8 cellular contexts compared by ENCODE assay signal in genomic region chr18:58785171-58785805, GRCh38.
A peak's percentile ranks its signal among the peaks of the same experiment; 100 is the strongest.
DNase-seq lines count a peak whose midpoint lies in the region; ATAC-seq and TF ChIP-seq lines count a peak whose summit lies in the region.

No MANE protein-coding gene starts in this region.

- peaks cover 17% of the 10 kb centered on the region for H3F3A ChIP-seq in GM23338 (replicated peaks; ENCODE audit: low read depth)

- peak overlapping the region; percentile 55; the same call in 1 of the 2 replicates for H3K4me2 ChIP-seq in GM23338

- no peak for TF ChIP-seq POLR2A in spleen (IDR thresholded peaks at IDR 0.05)

- peak overlapping the region; percentile 74 for H2AFZ ChIP-seq in GM23338

- no peak for DNase-seq in GM23338 (ENCODE audit: low spot score)
- DNase-seq in RPMI7951 (ENCODE audit: low read depth): peak; percentile 93
- peak; percentile 100 for DNase-seq in foreskin keratinocyte
- DNase-seq in spleen: no peak
- DNase-seq in HEK293T (ENCODE audit: extremely low spot score): no peak
- no peak for DNase-seq in immature natural killer cell
- DNase-seq in T-cell: no peak
- no peak for DNase-seq in activated CD4-positive, alpha-beta T cell treated with anti-CD3 and anti-CD28 coated beads, Interleukin-2, amount 50 U/mL, for 1 hour

- H3K4me3 Mint-ChIP-seq in GM23338 (no peak overlapping the region), immature natural killer cell (no peak overlapping the region), T-cell (no peak overlapping the region)

- H3K79me2 ChIP-seq in GM23338 (replicated peaks; ENCODE audit: insufficient read depth): no peaks in the 10 kb centered on the region

- H3K36me3 ChIP-seq in GM23338 (ENCODE audit: insufficient read depth): no peaks in the 10 kb centered on the region
- no peaks in the 10 kb centered on the region for H3K36me3 ChIP-seq in spleen

- intact Hi-C loops in spleen (cut with DNase I; ENCODE audit: low total_unique reads): loop anchor here (10.0 kb wide), 1 partner anchor 110 kb away; no protein-coding TSS in a partner anchor

- H3K4me1 ChIP-seq in GM23338 (ENCODE audit: insufficient read depth): peaks cover 33% of the 10 kb centered on the region
- peaks cover 26% of the 10 kb centered on the region for H3K4me1 ChIP-seq in foreskin keratinocyte
- H3K4me1 ChIP-seq in spleen: peaks cover 0 to 25% (median 5%) of the 10 kb centered on the region in 6 donors

- no peaks in the 10 kb centered on the region for H3K27me3 ChIP-seq in GM23338 (ENCODE audit: insufficient read depth)
- no peaks in the 10 kb centered on the region for H3K27me3 ChIP-seq in foreskin keratinocyte
- H3K27me3 ChIP-seq in spleen (replicated peaks in 1 of 7): peaks cover 0 to 10% (median 0%) of the 10 kb centered on the region in 7 donors

- H3K4me3 ChIP-seq in GM23338: no peak overlapping the region
- no peak overlapping the region for H3K4me3 ChIP-seq in spleen

- H3K27me3 Mint-ChIP-seq in GM23338 (ENCODE audit: insufficient read depth, low read depth, poor library complexity) (peaks cover 6% of the 10 kb centered on the region), immature natural killer cell (ENCODE audit: low read depth in 3 of 3) (peaks cover 0 to 5% (median 2%) of the 10 kb centered on the region in 3 donors), T-cell (peaks cover 30 to 37% of the 10 kb centered on the region in 2 donors)

- H3K9me3 Mint-ChIP-seq in GM23338 (no peaks in the 10 kb centered on the region), immature natural killer cell (no peaks in the 10 kb centered on the region), T-cell (no peaks in the 10 kb centered on the region)

- POLR2A ChIA-PET in HEK293T (lab: Yijun Ruan, JAX) (no interaction called here), T-cell (lab: Charles Lee) (no interaction called here)

- no peaks in the 10 kb centered on the region for H3K9me3 ChIP-seq in spleen

- H3K4me1 Mint-ChIP-seq in GM23338: peaks cover 52% of the 10 kb centered on the region
- no peaks in the 10 kb centered on the region for H3K4me1 Mint-ChIP-seq in immature natural killer cell
- peaks cover 0 to 4% (median 0%) of the 10 kb centered on the region in 3 donors for H3K4me1 Mint-ChIP-seq in T-cell

- H3K9me2 ChIP-seq in GM23338 (ENCODE audit: insufficient read depth): no peaks in the 10 kb centered on the region

- H4K20me1 ChIP-seq in GM23338 (replicated peaks; ENCODE audit: insufficient read depth): no peaks in the 10 kb centered on the region

- no peaks in the 10 kb centered on the region for H3K36me3 Mint-ChIP-seq in GM23338 (ENCODE audit: low read depth)
- H3K36me3 Mint-ChIP-seq in immature natural killer cell: no peaks in the 10 kb centered on the region
- H3K36me3 Mint-ChIP-seq in T-cell: no peaks in the 10 kb centered on the region

- peak overlapping the region; percentile 31 for H3K27ac Mint-ChIP-seq in GM23338
- no peak overlapping the region for H3K27ac Mint-ChIP-seq in immature natural killer cell
- H3K27ac Mint-ChIP-seq in T-cell: no peak overlapping the region

- ATAC-seq in GM23338: peak; percentile 22
- peak; percentile 96 for ATAC-seq in foreskin keratinocyte
- no peak for ATAC-seq in T-cell (replicated peaks in 1 of 4)

- 79 to 89% (median 83%) methylated on average over 12 to 13 of the region's 13 CpGs for WGBS in spleen, 5 donors

- CTCF ChIA-PET in HEK293T (lab: Yijun Ruan, JAX): interaction anchor here (2.0 kb wide), 1 partner anchor 16 kb away, joined by 5 read pairs; no protein-coding TSS in a partner anchor
- CTCF ChIA-PET in T-cell (lab: Charles Lee): interaction anchor here (0.9 to 1.2 kb wide), 2 partner anchors 8 to 284 kb away, joined by 3 read pairs; no protein-coding TSS in a partner anchor

- TF ChIP-seq CTCF in GM23338 (conservative IDR thresholded peaks at IDR 0.05; ENCODE audit: low read depth in 2 of 2): no peak
- peak; percentile 51 for TF ChIP-seq CTCF in foreskin keratinocyte (conservative IDR thresholded peaks at IDR 0.05)
- TF ChIP-seq CTCF in spleen (IDR thresholded peaks at IDR 0.05 in 8 of 11, conservative IDR thresholded peaks at IDR 0.05 in 3 of 11): no peak

- H3K27ac ChIP-seq in GM23338 (ENCODE audit: low read depth) (no peak overlapping the region), foreskin keratinocyte (peak overlapping the region; percentile 88), spleen (peak overlapping the region in 5 of 8 donors; percentile 13 to 50 (median 32))

TF ChIP-seq in HEK293T, 16 proteins besides CTCF, POLR2A, EP300 and RAD21:
- TF ChIP-seq SUZ12 (IDR thresholded peaks at IDR 0.05) (no peak), FOXA1 (IDR thresholded peaks at IDR 0.05) (no peak), ARNT (IDR thresholded peaks at IDR 0.05) (no peak), BHLHE40 (IDR thresholded peaks at IDR 0.05; ENCODE audit: borderline replicate concordance) (no peak), CTBP1 (IDR thresholded peaks at IDR 0.05; ENCODE audit: borderline replicate concordance) (no peak), TARDBP (IDR thresholded peaks at IDR 0.05) (no peak), HDGF (IDR thresholded peaks at IDR 0.05; ENCODE audit: borderline replicate concordance) (no peak), SP1 (IDR thresholded peaks at IDR 0.05) (no peak), FOXK2 (IDR thresholded peaks at IDR 0.05) (no peak), ZNF384 (IDR thresholded peaks at IDR 0.05) (no peak), NFRKB (IDR thresholded peaks at IDR 0.05) (no peak), PKNOX1 (IDR thresholded peaks at IDR 0.05) (no peak), ELF4 (IDR thresholded peaks at IDR 0.05) (no peak), L3MBTL2 (conservative IDR thresholded peaks at IDR 0.05) (no peak), FOXM1 (IDR thresholded peaks at IDR 0.05; ENCODE audit: borderline replicate concordance) (no peak), LEF1 (IDR thresholded peaks at IDR 0.05; ENCODE audit: borderline replicate concordance) (no peak)

Comparison
In these comparisons a context has a peak if more than half of its experiments do, and no peak if none do; other contexts are left out.
1. ATAC-seq: peak in GM23338 (single experiment) and foreskin keratinocyte (single experiment); none in T-cell (0 of 4).
2. DNase-seq: peak in RPMI7951 (single experiment) and foreskin keratinocyte (2 of 2); none in GM23338 (single experiment), spleen (single experiment), HEK293T (single experiment), immature natural killer cell (0 of 3), T-cell (0 of 34) and activated CD4-positive, alpha-beta T cell treated with anti-CD3 and anti-CD28 coated beads, Interleukin-2, amount 50 U/mL, for 1 hour (single experiment).